23 cellular contexts compared by ENCODE assay signal in the genomic region with DNA sequence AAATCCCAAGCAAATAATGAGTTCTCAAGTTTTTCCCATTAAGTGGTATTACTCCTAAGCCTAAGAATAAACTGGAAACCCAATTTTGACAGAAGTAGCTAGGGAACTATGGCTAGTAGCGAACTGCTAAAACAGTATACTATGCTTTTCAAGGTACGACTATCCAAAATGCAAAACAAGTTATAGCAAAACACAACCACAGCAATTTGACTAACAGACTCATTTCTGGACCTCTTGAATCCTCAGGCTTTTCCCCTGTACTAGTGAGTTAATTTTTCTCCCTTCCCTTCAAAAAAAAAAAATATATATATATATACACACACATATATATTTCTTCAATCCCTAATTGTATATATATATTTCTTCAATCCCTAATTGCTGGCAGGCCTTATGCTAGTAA. TPM values are rescaled to one million over a fixed set of nuclear protein-coding genes. Genes with fewer than 3 reads are reported as not detected.
A peak's percentile ranks its signal among the peaks of the same experiment; 100 is the strongest.
DNase-seq lines count a peak whose midpoint lies in the region; ATAC-seq and TF ChIP-seq lines count a peak whose summit lies in the region.
"Had no signal": no experiment of that assay in that cellular context is flagged by ENCODE, and none has a peak within 500 bp of the region (broad histone marks: within the 10 kb centered on the region; RNA-seq: fewer than 3 reads in every experiment).

No MANE protein-coding gene starts in this region.

- H3K9ac ChIP-seq in Loucy (ENCODE audit: low read depth, low read length, poor library complexity, severe bottlenecking) = no peak overlapping the region
- H3K9ac ChIP-seq: GM23248 had no signal

- H3K9me3 Mint-ChIP-seq in activated T-helper 17 cell treated with anti-CD3 and anti-CD28 coated beads, Interleukin-2, amount 50 U/mL, for 72 hours = no peaks in the 10 kb centered on the region
- H3K9me3 Mint-ChIP-seq in naive B cell = peaks cover 0 to 3% (median 0%) of the 10 kb centered on the region in 7 donors
- H3K9me3 Mint-ChIP-seq in T-helper 2 cell treated with Interferon-gamma antibody and Interleukin-4, amounts not matched to agents 5 μg/mL and 100 μg/mL, for 36 hours = no peaks in the 10 kb centered on the region
- H3K9me3 Mint-ChIP-seq: CD8-positive, alpha-beta memory T cell had no signal

- peak overlapping the region; percentile 16 for H3K4me2 ChIP-seq in Loucy (ENCODE audit: low read depth, low read length, poor library complexity, severe bottlenecking)
- H3K4me2 ChIP-seq: PC-9 had no signal

- H3K27me3 Mint-ChIP-seq in activated T-helper 17 cell treated with anti-CD3 and anti-CD28 coated beads, Interleukin-2, amount 50 U/mL, for 72 hours = no peaks in the 10 kb centered on the region
- no peaks in the 10 kb centered on the region for H3K27me3 Mint-ChIP-seq in naive B cell
- no peaks in the 10 kb centered on the region for H3K27me3 Mint-ChIP-seq in T-helper 2 cell treated with Interferon-gamma antibody and Interleukin-4, amounts not matched to agents 5 μg/mL and 100 μg/mL, for 36 hours (ENCODE audit: low read depth)
- H3K27me3 Mint-ChIP-seq: CD8-positive, alpha-beta memory T cell had no signal

- peaks cover 82% of the 10 kb centered on the region for H3K79me2 ChIP-seq in Loucy (ENCODE audit: insufficient read depth, low read length)

- no peaks in the 10 kb centered on the region for H3K36me3 ChIP-seq in Loucy (ENCODE audit: insufficient read depth, low read length)

- H3K27me3 ChIP-seq in Loucy (ENCODE audit: insufficient read depth, low read length, poor library complexity, severe bottlenecking) = no peaks in the 10 kb centered on the region

- H3K4me3 Mint-ChIP-seq in activated T-helper 17 cell treated with anti-CD3 and anti-CD28 coated beads, Interleukin-2, amount 50 U/mL, for 72 hours = no peak overlapping the region
- H3K4me3 Mint-ChIP-seq in naive B cell = peak overlapping the region in 3 of 8 donors; percentile 64 to 79 (median 72)
- H3K4me3 Mint-ChIP-seq in T-helper 2 cell treated with Interferon-gamma antibody and Interleukin-4, amounts not matched to agents 5 μg/mL and 100 μg/mL, for 36 hours = no peak overlapping the region
- H3K4me3 Mint-ChIP-seq: CD8-positive, alpha-beta memory T cell had no signal

- DNase-seq in NCI-H526 (lab: John Stamatoyannopoulos, UW) (peak; percentile 13 to 25), NCI-H526 treated with DMSO at 0.1 percent for 48 hours (lab: John Stamatoyannopoulos, UW) (no peak), naive B cell (no peak)
- DNase-seq in T-helper 2 cell treated with Interferon-gamma antibody and Interleukin-4, amounts not matched to agents 5 μg/mL and 100 μg/mL, for 36 hours (ENCODE audit: low spot score) = no peak
- DNase-seq: ACHN; C1 segment of cervical spinal cord; CD8-positive, alpha-beta memory T cell; DMS53; GM23248; KG1; NCI-H1105; NCI-H146; NCI-H2029; NCI-H2227 treated with DMSO at 0.1 percent for 48 hours; NCI-H524; PC-9; SHP77 treated with DMSO at 0.1 percent for 48 hours had no signal

- H3K36me3 Mint-ChIP-seq in activated T-helper 17 cell treated with anti-CD3 and anti-CD28 coated beads, Interleukin-2, amount 50 U/mL, for 72 hours (ENCODE audit: low read depth) = peaks cover 60% of the 10 kb centered on the region
- peaks cover 0 to 5% of the 10 kb centered on the region in 2 donors for H3K36me3 Mint-ChIP-seq in naive B cell
- H3K36me3 Mint-ChIP-seq in T-helper 2 cell treated with Interferon-gamma antibody and Interleukin-4, amounts not matched to agents 5 μg/mL and 100 μg/mL, for 36 hours (ENCODE audit: low read depth) = peaks cover 3% of the 10 kb centered on the region

- peak overlapping the region; percentile 30 for H3K27ac Mint-ChIP-seq in activated T-helper 17 cell treated with anti-CD3 and anti-CD28 coated beads, Interleukin-2, amount 50 U/mL, for 72 hours
- peak overlapping the region in 4 of 6 donors; percentile 54 to 95 (median 92) for H3K27ac Mint-ChIP-seq in naive B cell
- no peak overlapping the region for H3K27ac Mint-ChIP-seq in T-helper 2 cell treated with Interferon-gamma antibody and Interleukin-4, amounts not matched to agents 5 μg/mL and 100 μg/mL, for 36 hours
- H3K27ac Mint-ChIP-seq: CD8-positive, alpha-beta memory T cell had no signal

- peaks cover 48% of the 10 kb centered on the region for H4K20me1 ChIP-seq in Loucy (ENCODE audit: insufficient read depth, low read length, poor library complexity, severe bottlenecking)

- H3K4me1 Mint-ChIP-seq in activated T-helper 17 cell treated with anti-CD3 and anti-CD28 coated beads, Interleukin-2, amount 50 U/mL, for 72 hours = peaks cover 37% of the 10 kb centered on the region
- peaks cover 64 to 92% (median 78%) of the 10 kb centered on the region in 3 donors for H3K4me1 Mint-ChIP-seq in naive B cell
- H3K4me1 Mint-ChIP-seq in T-helper 2 cell treated with Interferon-gamma antibody and Interleukin-4, amounts not matched to agents 5 μg/mL and 100 μg/mL, for 36 hours (ENCODE audit: low read depth) = peaks cover 20% of the 10 kb centered on the region

- H2AFZ ChIP-seq in Loucy (ENCODE audit: low read length) = no peak overlapping the region
- H2AFZ ChIP-seq: GM23248, PC-9 had no signal

- H3F3A ChIP-seq in Loucy (ENCODE audit: low read depth) = no peaks in the 10 kb centered on the region

- H3K9me3 ChIP-seq in Loucy (ENCODE audit: insufficient read depth, low read depth, low read length) = no peaks in the 10 kb centered on the region
- H3K9me3 ChIP-seq: HAP-1 had no signal

- no peaks in the 10 kb centered on the region for H3K9me2 ChIP-seq in Loucy (replicated peaks; ENCODE audit: low read depth, low read length)

- ATAC-seq in activated T-helper 17 cell treated with anti-CD3 and anti-CD28 coated beads, Interleukin-2, amount 50 U/mL, for 72 hours (replicated peaks) = peak; percentile 71
- no peak for ATAC-seq in naive B cell (ENCODE audit: low read depth in 2 of 2)
- ATAC-seq in GM19328 (IDR thresholded peaks at IDR 0.05; ENCODE audit: unreplicated experiment) = no peak
- ATAC-seq in HG03432 (IDR thresholded peaks at IDR 0.05; ENCODE audit: unreplicated experiment) = no peak

- H3K4me3 ChIP-seq in Loucy (ENCODE audit: low read length, poor library complexity, severe bottlenecking) = no peak overlapping the region
- H3K4me3 ChIP-seq: GM23248, HAP-1, PC-9, SK-N-MC had no signal

- peaks cover 29% of the 10 kb centered on the region for H3K4me1 ChIP-seq in Loucy (ENCODE audit: insufficient read depth, low read length, poor library complexity, severe bottlenecking)

- no peak for TF ChIP-seq CTCF in Loucy (conservative IDR thresholded peaks at IDR 0.05; ENCODE audit: low read length)

RNA-seq across cellular contexts. Expression of a gene that starts 7.3 kb away (rescaled TPM):
- total RNA-seq in activated T-helper 17 cell treated with anti-CD3 and anti-CD28 coated beads, Interleukin-2, amount 50 U/mL, for 72 hours = 10 to 100 TPM; 48.1 to 51.4 TPM
- 10 to 100 TPM; 35.9 to 48.0 (median 41.5) TPM for polyA plus RNA-seq in naive B cell (ENCODE audit: low read depth in 6 of 6)

Comparison
In these comparisons a context has a peak if more than half of its experiments do, and no peak if none do; other contexts are left out.
1. DNase-seq: peak in NCI-H526 (2 of 2); none in NCI-H526 treated with DMSO at 0.1 percent for 48 hours (single experiment), naive B cell (single experiment) and T-helper 2 cell treated with Interferon-gamma antibody and Interleukin-4, amounts not matched to agents 5 μg/mL and 100 μg/mL, for 36 hours (single experiment).